Comparison of ENCODE assay signal across 8 cellular contexts in genomic region chr11:75280227-75280671, GRCh38. TPM values are rescaled to one million over a fixed set of nuclear protein-coding genes. Genes with fewer than 3 reads are reported as not detected.
DNase-seq lines count a peak whose midpoint lies in the region; ATAC-seq and TF ChIP-seq lines count a peak whose summit lies in the region.

No MANE protein-coding gene starts in this region.

- no peak overlapping the region for H3K27ac Mint-ChIP-seq in HFFc6

- H3K4me3 ChIP-seq in lower leg skin (ENCODE audit: low read depth, poor library complexity, severe bottlenecking): no peak overlapping the region

- 18 to 21% methylated on average over 8 of the region's 8 CpGs for WGBS in lower leg skin, 2 donors

- no peaks in the 10 kb centered on the region for H3K36me3 Mint-ChIP-seq in HFFc6 (ENCODE audit: low read depth)

- intact Hi-C loops in lower leg skin (cut with DNase I; ENCODE audit: low total_unique reads): no loop called here

- ATAC-seq in HG03571 (IDR thresholded peaks at IDR 0.05; ENCODE audit: unreplicated experiment): no peak

- DNase-seq in CD1c-positive myeloid dendritic cell (ENCODE audit: extremely low spot score): peak; percentile 75
- peak; percentile 53 for DNase-seq in HFFc6
- DNase-seq in NCI-H526 (lab: John Stamatoyannopoulos, UW): peak; percentile 43 to 87
- peak; percentile 78 to 85 for DNase-seq in activated CD4-positive, alpha-beta T cell treated with anti-CD3 and anti-CD28 coated beads, Interleukin-2, amount 50 U/mL, for 48 hours
- peak; percentile 92 for DNase-seq in dermis blood vessel endothelial cell
- peak; percentile 69 to 95 for DNase-seq in lower leg skin (ENCODE audit: low spot score in 2 of 2)
- DNase-seq in stimulated activated CD4-positive, alpha-beta T cell treated with anti-CD3 and anti-CD28 coated beads, TNF-alpha, amount 100 ng/mL, for 1 hour (ENCODE audit: low read depth in 3 of 3, low spot score in 1 of 3): peak; percentile 35 to 59 (median 58)

- H3K9me3 Mint-ChIP-seq in HFFc6: no peaks in the 10 kb centered on the region

- H3K4me1 Mint-ChIP-seq in HFFc6 (ENCODE audit: low read depth): no peaks in the 10 kb centered on the region

- TF ChIP-seq POLR2A in lower leg skin (IDR thresholded peaks at IDR 0.05): no peak

- H3K27me3 Mint-ChIP-seq in HFFc6 (ENCODE audit: insufficient read depth): peaks cover 2% of the 10 kb centered on the region; the same call in 1 of the 2 replicates

- TF ChIP-seq CTCF in HFFc6 (IDR thresholded peaks at IDR 0.05) (peak; percentile 99), lower leg skin (IDR thresholded peaks at IDR 0.05) (peak in 1 of 3 donors; percentile 87)

- no peak overlapping the region for H3K4me3 Mint-ChIP-seq in HFFc6

RNA-seq across cellular contexts. Expression of gene TPBGL, which starts 39.7 kb away (rescaled TPM):
- not detected for total RNA-seq in HFFc6 (2021; fragmentation: NEBNext Ultra II Directional; extraction: Animal tissue kit (Norgen Biotek cat#: 25700))
- 0.17 TPM in 1 of 2 replicates, not detected in the other for total RNA-seq in dermis blood vessel endothelial cell
- under 1 TPM in 2 of 4 donors, not detected in 2; 0.13 to 0.84 TPM for total RNA-seq in lower leg skin
